ENCODE assay signal across 8 cellular contexts in the genomic region with DNA sequence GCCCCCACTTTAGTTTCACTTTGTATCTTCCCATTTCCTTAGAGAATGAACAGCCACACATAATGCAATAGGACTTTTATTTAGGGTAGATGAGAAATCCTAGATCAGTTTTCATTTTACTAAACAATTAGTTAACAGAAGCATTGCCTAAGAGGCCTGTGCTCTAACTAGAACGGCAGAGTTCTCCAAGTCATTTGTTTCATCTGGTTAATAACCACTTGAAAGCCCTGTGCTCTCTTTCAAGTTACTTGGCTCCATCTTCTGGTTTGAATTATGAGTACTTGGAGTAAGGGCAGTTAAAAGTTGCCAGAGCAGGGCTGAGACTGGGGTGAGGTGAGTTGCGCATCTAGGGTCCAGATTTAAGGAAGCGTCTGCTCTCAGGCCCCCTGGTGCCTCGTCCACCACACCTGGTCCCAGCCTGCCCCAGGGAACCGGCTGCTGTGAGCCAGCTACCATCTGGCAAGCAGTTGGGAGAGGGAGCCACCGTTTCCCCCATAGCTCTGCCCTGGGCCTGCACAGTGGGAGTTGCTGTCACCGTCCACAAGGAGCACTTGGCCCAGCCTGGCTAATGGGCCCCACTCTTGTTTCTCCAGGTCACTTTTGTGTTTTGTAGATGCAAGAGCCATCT. TPM values are rescaled to one million over a fixed set of nuclear protein-coding genes. Genes with fewer than 3 reads are reported as not detected.
DNase-seq lines count a peak whose midpoint lies in the region; ATAC-seq, FAIRE-seq and TF ChIP-seq lines count a peak whose summit lies in the region.

No MANE protein-coding gene starts in this region.

- H3K4me1 ChIP-seq in A549 (peaks cover 27% of the 10 kb centered on the region; the same call in 2 of the 3 replicates), heart left ventricle (peaks cover 0 to 62% (median 32%) of the 10 kb centered on the region in 12 donors), psoas muscle (peaks cover 10% of the 10 kb centered on the region)

- TF ChIP-seq CTCF in A549 (IDR thresholded peaks at IDR 0.05) (peak; percentile 68), GM12865 (IDR thresholded peaks at IDR 0.05; ENCODE audit: insufficient read depth, low read depth, low read length, missing control alignments) (no peak), heart left ventricle (IDR thresholded peaks at IDR 0.05) (peak; percentile 12 to 73 (median 53)), psoas muscle (IDR thresholded peaks at IDR 0.05) (peak; percentile 37)
- no peak for TF ChIP-seq CTCF in activated CD8-positive, alpha-beta T cell treated with anti-CD3 and anti-CD28 coated beads for 36 hours (IDR thresholded peaks at IDR 0.05)

- peak overlapping the region; percentile 39; the same call in 2 of the 3 replicates for H3K4me3 ChIP-seq in A549
- no peak overlapping the region for H3K4me3 ChIP-seq in GM12865 (ENCODE audit: low read depth, low read length)
- H3K4me3 ChIP-seq in heart left ventricle: peak overlapping the region in 8 of 12 donors; percentile 2 to 40 (median 24)
- peak overlapping the region; percentile 41 for H3K4me3 ChIP-seq in psoas muscle

- H3K4me1 Mint-ChIP-seq in activated CD8-positive, alpha-beta T cell treated with anti-CD3 and anti-CD28 coated beads for 36 hours (ENCODE audit: low read depth): peaks cover 5% of the 10 kb centered on the region

- TF ChIP-seq POLR2A in A549 (IDR thresholded peaks at IDR 0.05; ENCODE audit: low read length) (no peak), heart left ventricle (IDR thresholded peaks at IDR 0.05) (no peak)

- H3K36me3 Mint-ChIP-seq in activated CD8-positive, alpha-beta T cell treated with anti-CD3 and anti-CD28 coated beads for 36 hours (ENCODE audit: low read depth): no peaks in the 10 kb centered on the region

- H3K27ac ChIP-seq in A549 (peak overlapping the region; percentile 64 to 77), heart left ventricle (peak overlapping the region; percentile 28 to 80 (median 64)), psoas muscle (peak overlapping the region; percentile 31)

- peak; percentile 44 to 66 for DNase-seq in A549 (ENCODE audit: low read depth in 1 of 2, low spot score in 1 of 2)
- DNase-seq in GM12865 (ENCODE audit: low read depth): peak; percentile 32
- peak; percentile 70 for DNase-seq in NCI-H2196 (lab: John Stamatoyannopoulos, UW; ENCODE audit: unreplicated experiment)
- DNase-seq in activated CD8-positive, alpha-beta T cell treated with anti-CD3 and anti-CD28 coated beads for 36 hours: no peak
- peak in 3 of 5 donors; percentile 29 to 47 (median 40) for DNase-seq in heart left ventricle
- peak; percentile 32 to 61 for DNase-seq in psoas muscle
- no peak for DNase-seq in stimulated activated CD4-positive, alpha-beta T cell treated with anti-CD3 and anti-CD28 coated beads, Interleukin-4, amount 100 ng/mL, for 4 hours

- 17% methylated on average over 4 of the region's 7 CpGs for WGBS in A549 (ENCODE audit: missing lambda C conversion rate)
- 13 to 29% (median 19%) methylated on average over 6 to 7 of the region's 7 CpGs for WGBS in heart left ventricle, 4 donors
- WGBS in psoas muscle, 3 donors: 24 to 38% (median 26%) methylated on average over 7 of the region's 7 CpGs

- ATAC-seq in A549 (peak; percentile 96), HG02884 (IDR thresholded peaks at IDR 0.05; ENCODE audit: unreplicated experiment) (peak; percentile 83), heart left ventricle (peak; percentile 76 to 87 (median 82)), psoas muscle (peak; percentile 48 to 77 (median 58))
- ATAC-seq in activated CD8-positive, alpha-beta T cell treated with anti-CD3 and anti-CD28 coated beads for 36 hours: peak; percentile 53

- H3K36me3 ChIP-seq in heart left ventricle (no peaks in the 10 kb centered on the region), psoas muscle (ENCODE audit: insufficient read depth in 1 of 2, low read depth in 1 of 2) (no peaks in the 10 kb centered on the region)

- H3K27me3 ChIP-seq in heart left ventricle (no peaks in the 10 kb centered on the region), psoas muscle (ENCODE audit: insufficient read depth in 3 of 3, low read length in 2 of 3) (no peaks in the 10 kb centered on the region)

- TF ChIP-seq EP300 in A549 (IDR thresholded peaks at IDR 0.05): no peak

- peak overlapping the region; percentile 89 for H3K4me2 ChIP-seq in A549

- POLR2A ChIA-PET in A549 (lab: Yijun Ruan, JAX): no interaction called here
- POLR2A ChIA-PET in activated CD8-positive, alpha-beta T cell treated with anti-CD3 and anti-CD28 coated beads for 36 hours (lab: Charles Lee): no interaction called here

- no peaks in the 10 kb centered on the region for H3K9me3 Mint-ChIP-seq in activated CD8-positive, alpha-beta T cell treated with anti-CD3 and anti-CD28 coated beads for 36 hours

- peak overlapping the region; percentile 36 for H3K4me3 Mint-ChIP-seq in activated CD8-positive, alpha-beta T cell treated with anti-CD3 and anti-CD28 coated beads for 36 hours

- intact Hi-C loops in activated CD8-positive, alpha-beta T cell treated with anti-CD3 and anti-CD28 coated beads for 36 hours (cut with micrococcal nuclease): loop anchor here (10.0 kb wide), 1 partner anchor 277 kb away; no protein-coding TSS in a partner anchor
- intact Hi-C loops in heart left ventricle (cut with DNase I) (loop anchor here in 9 of 10 donors (2.0 to 10.0 kb wide), 14 partner anchors 145 to 321 kb away; a partner anchor contains a TSS), psoas muscle (cut with DNase I) (loop anchor here in 1 of 2 donors (5.0 kb wide), 1 partner anchor 270 kb away; no protein-coding TSS in a partner anchor)

- no peak overlapping the region for H3K27ac Mint-ChIP-seq in activated CD8-positive, alpha-beta T cell treated with anti-CD3 and anti-CD28 coated beads for 36 hours

- H3K9me3 ChIP-seq in A549 (no peaks in the 10 kb centered on the region), heart left ventricle (no peaks in the 10 kb centered on the region), psoas muscle (no peaks in the 10 kb centered on the region)

- FAIRE-seq in A549 (lab: Jason Lieb, UNC): no peak

- peaks cover 1% of the 10 kb centered on the region for H3K27me3 Mint-ChIP-seq in activated CD8-positive, alpha-beta T cell treated with anti-CD3 and anti-CD28 coated beads for 36 hours

- CTCF ChIA-PET in A549 (lab: Yijun Ruan, JAX): interaction anchor here (0.7 to 6.8 kb wide), 14 partner anchors 15 to 326 kb away, joined by 3 to 89 read pairs (median 4); a partner anchor contains a TSS
- CTCF ChIA-PET in activated CD8-positive, alpha-beta T cell treated with anti-CD3 and anti-CD28 coated beads for 36 hours (lab: Charles Lee): interaction anchor here (1.2 to 1.4 kb wide), 3 partner anchors 52 to 320 kb away, joined by 3 to 5 read pairs (median 4); no protein-coding TSS in a partner anchor

- TF ChIP-seq RAD21 in A549 (conservative IDR thresholded peaks at IDR 0.05 in 1 of 2, IDR thresholded peaks at IDR 0.05 in 1 of 2): peak; percentile 87

TF ChIP-seq in A549, 52 proteins besides CTCF, POLR2A, EP300 and RAD21:
- TF ChIP-seq SMC3 (IDR thresholded peaks at IDR 0.05): peak; percentile 85
- no peak for TF ChIP-seq GATA3 (IDR thresholded peaks at IDR 0.05; ENCODE audit: borderline replicate concordance)
- peak in 1 of 2 experiments; percentile 39; a peak in 2 of 4 replicates for TF ChIP-seq CEBPB (IDR thresholded peaks at IDR 0.05)

RNA-seq across cellular contexts. Expression of a gene that starts 18.1 kb away (rescaled TPM):
- polyA plus RNA-seq in A549 (2011; rRNA removed) (5.4 and 6.5 TPM in 2 replicates), A549 (2017; fragmentation: RNase III; extraction: RNeasy Plus Mini Kit Qiagen cat#74134 plus additional on column Dnase treatment) (1.9 to 2.3 TPM (median 2.2 TPM) in 3 replicates), heart left ventricle (1 to 10 TPM; 1.3 to 1.4 TPM), psoas muscle (under 1 TPM in 2 of 3 donors, not detected in 1; 0.04 to 0.14 TPM)
- polyA plus RNA-seq in A549 (2012; cell fraction: cytosol; rRNA removed): 1.1 and 1.5 TPM in 2 replicates
- 0.58 and 0.87 TPM in 2 replicates for polyA plus RNA-seq in A549 (2012; cell fraction: nucleus; rRNA removed)
- polyA minus RNA-seq in A549 (2011; rRNA and poly(A)+ RNA removed): 4.5 TPM in 2 replicates
- not detected for total RNA-seq in activated CD8-positive, alpha-beta T cell treated with anti-CD3 and anti-CD28 coated beads for 36 hours
- total RNA-seq in heart left ventricle (1 to 10 TPM; 2.7 to 8.8 (median 5.9) TPM), psoas muscle (under 1 TPM in 3 of 4 donors, not detected in 1; 0.32 to 0.58 (median 0.39) TPM)

Comparison
In these comparisons a context has a peak if more than half of its experiments do, and no peak if none do; other contexts are left out.
1. DNase-seq: peak in A549 (2 of 2), GM12865 (single experiment), NCI-H2196 (single experiment), heart left ventricle (3 of 5) and psoas muscle (2 of 2); none in activated CD8-positive, alpha-beta T cell treated with anti-CD3 and anti-CD28 coated beads for 36 hours (single experiment) and stimulated activated CD4-positive, alpha-beta T cell treated with anti-CD3 and anti-CD28 coated beads, Interleukin-4, amount 100 ng/mL, for 4 hours (0 of 2).
2. CTCF ChIP-seq: peak in A549 (single experiment), heart left ventricle (12 of 12) and psoas muscle (single experiment); none in GM12865 (single experiment) and activated CD8-positive, alpha-beta T cell treated with anti-CD3 and anti-CD28 coated beads for 36 hours (single experiment).
3. Peak in every context shown above with its lines, with median percentiles within 50 percentile points of each other: ATAC-seq and H3K27ac ChIP-seq.